In genomic region chr19:18675779-18676178, GRCh38 we compare ENCODE assay signal across 12 cellular contexts. TPM values are rescaled to one million over a fixed set of nuclear protein-coding genes. Genes with fewer than 3 reads are reported as not detected.
DNase-seq lines count a peak whose midpoint lies in the region; ATAC-seq, FAIRE-seq and TF ChIP-seq lines count a peak whose summit lies in the region.
"Had no signal": no experiment of that assay in that cellular context is flagged by ENCODE, and none has a peak within 500 bp of the region (broad histone marks: within the 10 kb centered on the region; RNA-seq: fewer than 3 reads in every experiment).

No MANE protein-coding gene starts in this region.

- POLR2A ChIA-PET in endothelial cell of umbilical vein (lab: Charles Lee), result no interaction called here

- no peaks in the 10 kb centered on the region for H3K9me3 Mint-ChIP-seq in activated naive CD4-positive, alpha-beta T cell treated with anti-CD3 and anti-CD28 coated beads for 36 hours
- H3K9me3 Mint-ChIP-seq: activated naive CD4-positive, alpha-beta T cell treated with anti-CD3 and anti-CD28 coated beads, Interleukin-2, amount 50 U/mL, for 24 hours had no signal

- CTCF ChIA-PET in activated naive CD4-positive, alpha-beta T cell treated with anti-CD3 and anti-CD28 coated beads for 36 hours (lab: Charles Lee), result interaction anchor here (0.7 to 1.7 kb wide), 3 partner anchors 82 to 205 kb away, joined by 3 to 5 read pairs (median 4); no protein-coding TSS in a partner anchor
- CTCF ChIA-PET in endothelial cell of umbilical vein (lab: Charles Lee), result interaction anchor here (0.6 to 2.3 kb wide), 6 partner anchors 29 to 205 kb away, joined by 3 to 21 read pairs (median 6); no protein-coding TSS in a partner anchor

- H3K27ac ChIP-seq in RWPE2 (ENCODE audit: poor library complexity, severe bottlenecking) (no peak overlapping the region), endothelial cell of umbilical vein (ENCODE audit: insufficient read depth, low read depth, low read length) (no peak overlapping the region), smooth muscle cell (ENCODE audit: low read depth) (no peak overlapping the region)
- H3K27ac ChIP-seq: SK-N-MC had no signal

- ATAC-seq in RWPE2 (ENCODE audit: low read depth) (no peak), GM21723 (IDR thresholded peaks at IDR 0.05; ENCODE audit: unreplicated experiment) (no peak), esophagus mucosa (no peak)

- no peaks in the 10 kb centered on the region for H3K9me3 ChIP-seq in RWPE2 (ENCODE audit: severe bottlenecking)
- H3K9me3 ChIP-seq in endothelial cell of umbilical vein (replicated peaks; ENCODE audit: control insufficient read depth, insufficient read depth, low read length), result no peaks in the 10 kb centered on the region
- no peaks in the 10 kb centered on the region for H3K9me3 ChIP-seq in smooth muscle cell (replicated peaks; ENCODE audit: low read depth)

- intact Hi-C loops in activated naive CD4-positive, alpha-beta T cell treated with anti-CD3 and anti-CD28 coated beads for 36 hours (cut with micrococcal nuclease), result loop anchor here (5.0 kb wide), 1 partner anchor 203 kb away; no protein-coding TSS in a partner anchor
- intact Hi-C loops in endothelial cell of umbilical vein (cut with micrococcal nuclease), result loop anchor here (1.0 to 5.0 kb wide), 3 partner anchors 81 to 223 kb away; no protein-coding TSS in a partner anchor

- H3K9me1 ChIP-seq in endothelial cell of umbilical vein (replicated peaks; ENCODE audit: control insufficient read depth, extremely low read depth, insufficient read depth, low read length), result no peaks in the 10 kb centered on the region

- H3K4me1 ChIP-seq in RWPE2 (ENCODE audit: insufficient read depth, poor library complexity, severe bottlenecking), result peaks cover 15% of the 10 kb centered on the region
- H3K4me1 ChIP-seq in endothelial cell of umbilical vein (ENCODE audit: control insufficient read depth, extremely low read depth, insufficient read depth, low read length), result peaks cover 17% of the 10 kb centered on the region
- H3K4me1 ChIP-seq in smooth muscle cell (ENCODE audit: low read depth), result peaks cover 12% of the 10 kb centered on the region

- no TSS peak for BruUV-seq in endothelial cell of umbilical vein (replicated peaks; lab: Mats Ljungman, UMichigan)

- H3K4me3 ChIP-seq in RWPE2 (ENCODE audit: severe bottlenecking), result no peak overlapping the region
- H3K4me3 ChIP-seq in endothelial cell of umbilical vein (replicated peaks in 1 of 3; ENCODE audit: insufficient read depth in 1 of 3, low read depth in 1 of 3, low read length in 3 of 3), result no peak overlapping the region
- no peak overlapping the region for H3K4me3 ChIP-seq in smooth muscle cell
- H3K4me3 ChIP-seq: SK-N-MC had no signal

- H3K27me3 ChIP-seq in RWPE2 (ENCODE audit: insufficient read depth, poor library complexity, severe bottlenecking), result no peaks in the 10 kb centered on the region
- H3K27me3 ChIP-seq in endothelial cell of umbilical vein (ENCODE audit: control insufficient read depth in 2 of 2, insufficient read depth in 2 of 2, low read length in 2 of 2), result no peaks in the 10 kb centered on the region
- H3K27me3 ChIP-seq in smooth muscle cell (ENCODE audit: low read depth), result no peaks in the 10 kb centered on the region

- no peaks in the 10 kb centered on the region for H4K20me1 ChIP-seq in endothelial cell of umbilical vein (replicated peaks; ENCODE audit: control insufficient read depth, extremely low read depth, insufficient read depth, low read length)
- H4K20me1 ChIP-seq in smooth muscle cell (ENCODE audit: low read depth), result no peaks in the 10 kb centered on the region

- H3K4me2 ChIP-seq in endothelial cell of umbilical vein (ENCODE audit: insufficient read depth, low read length) (no peak overlapping the region), smooth muscle cell (no peak overlapping the region)

- no peak overlapping the region for H3K27ac Mint-ChIP-seq in activated naive CD4-positive, alpha-beta T cell treated with anti-CD3 and anti-CD28 coated beads for 36 hours
- H3K27ac Mint-ChIP-seq: activated naive CD4-positive, alpha-beta T cell treated with anti-CD3 and anti-CD28 coated beads, Interleukin-2, amount 50 U/mL, for 24 hours had no signal

- peak; percentile 32 for TF ChIP-seq CTCF in RWPE2 (IDR thresholded peaks at IDR 0.05; ENCODE audit: poor library complexity, severe bottlenecking)
- peak; percentile 33 to 38 for TF ChIP-seq CTCF in endothelial cell of umbilical vein (IDR thresholded peaks at IDR 0.05; ENCODE audit: extremely low read depth in 1 of 2, insufficient read depth in 1 of 2, low read depth in 1 of 2, low read length in 2 of 2)
- peak; percentile 45 for TF ChIP-seq CTCF in smooth muscle cell (IDR thresholded peaks at IDR 0.05; ENCODE audit: borderline replicate concordance, insufficient read depth, poor library complexity, severe bottlenecking)

- FAIRE-seq in endothelial cell of umbilical vein (lab: Jason Lieb, UNC), result peak; percentile 44

- no peaks in the 10 kb centered on the region for H3K27me3 Mint-ChIP-seq in activated naive CD4-positive, alpha-beta T cell treated with anti-CD3 and anti-CD28 coated beads for 36 hours (ENCODE audit: low read depth)
- H3K27me3 Mint-ChIP-seq: activated naive CD4-positive, alpha-beta T cell treated with anti-CD3 and anti-CD28 coated beads, Interleukin-2, amount 50 U/mL, for 24 hours had no signal

- peak; percentile 50 for DNase-seq in activated naive CD4-positive, alpha-beta T cell treated with anti-CD3 and anti-CD28 coated beads for 36 hours
- DNase-seq in activated naive CD4-positive, alpha-beta T cell treated with Interleukin-2 at 50 U/mL for 16 hours, result no peak
- DNase-seq in RWPE2 (ENCODE audit: low spot score) (no peak), endothelial cell of umbilical vein (ENCODE audit: low read depth, low spot score) (no peak), smooth muscle cell (lab: John Stamatoyannopoulos, UW; ENCODE audit: unreplicated experiment) (no peak), DMS153 treated with DMSO at 0.1 percent for 48 hours (lab: John Stamatoyannopoulos, UW; ENCODE audit: unreplicated experiment) (no peak)
- DNase-seq: islet precursor cell; stimulated activated CD4-positive, alpha-beta T cell treated with anti-CD3 and anti-CD28 coated beads, Interleukin-1b, Interleukin-23, amount 100 ng/mL, for 48 hours had no signal

- H3K4me1 Mint-ChIP-seq in activated naive CD4-positive, alpha-beta T cell treated with anti-CD3 and anti-CD28 coated beads for 36 hours (ENCODE audit: low read depth), result no peaks in the 10 kb centered on the region
- H3K4me1 Mint-ChIP-seq: activated naive CD4-positive, alpha-beta T cell treated with anti-CD3 and anti-CD28 coated beads, Interleukin-2, amount 50 U/mL, for 24 hours had no signal

- no peak overlapping the region for H3K9ac ChIP-seq in endothelial cell of umbilical vein (replicated peaks; ENCODE audit: extremely low read depth, insufficient read depth, low read length)
- H3K9ac ChIP-seq in smooth muscle cell (ENCODE audit: low read depth), result no peak overlapping the region

- 72% methylated on average over 5 of the region's 5 CpGs for WGBS in smooth muscle cell (ENCODE audit: low lambda C conversion rate)

- dilution Hi-C loops in endothelial cell of umbilical vein (cut with MboI; ENCODE audit: extremely low pct_ligation_motif_present, low sequenced_read_pairs), result no loop called here

- no peak overlapping the region for H2AFZ ChIP-seq in endothelial cell of umbilical vein (ENCODE audit: low read depth, low read length)
- H2AFZ ChIP-seq in smooth muscle cell (ENCODE audit: low read depth), result no peak overlapping the region

- H3K36me3 Mint-ChIP-seq in activated naive CD4-positive, alpha-beta T cell treated with anti-CD3 and anti-CD28 coated beads for 36 hours (ENCODE audit: low read depth), result no peaks in the 10 kb centered on the region
- H3K36me3 Mint-ChIP-seq: activated naive CD4-positive, alpha-beta T cell treated with anti-CD3 and anti-CD28 coated beads, Interleukin-2, amount 50 U/mL, for 24 hours had no signal

- peaks cover 18% of the 10 kb centered on the region for H3F3A ChIP-seq in smooth muscle cell (ENCODE audit: low read depth)

- H3K79me2 ChIP-seq in endothelial cell of umbilical vein (ENCODE audit: control insufficient read depth, insufficient read depth, low read length) (no peaks in the 10 kb centered on the region), smooth muscle cell (ENCODE audit: low read depth) (no peaks in the 10 kb centered on the region)

- no peaks in the 10 kb centered on the region for H3K36me3 ChIP-seq in RWPE2 (ENCODE audit: low read depth)
- no peaks in the 10 kb centered on the region for H3K36me3 ChIP-seq in endothelial cell of umbilical vein (ENCODE audit: control insufficient read depth in 2 of 2, extremely low read depth in 1 of 2, insufficient read depth in 2 of 2, low read length in 2 of 2)
- H3K36me3 ChIP-seq in smooth muscle cell (ENCODE audit: low read depth), result no peaks in the 10 kb centered on the region

- no peak overlapping the region for H3K4me3 Mint-ChIP-seq in activated naive CD4-positive, alpha-beta T cell treated with anti-CD3 and anti-CD28 coated beads for 36 hours
- H3K4me3 Mint-ChIP-seq: activated naive CD4-positive, alpha-beta T cell treated with anti-CD3 and anti-CD28 coated beads, Interleukin-2, amount 50 U/mL, for 24 hours had no signal

- TF ChIP-seq POLR2A in endothelial cell of umbilical vein (IDR thresholded peaks at IDR 0.05; ENCODE audit: low read depth, low read length), result no peak

RNA-seq across cellular contexts. Expression of gene CRTC1, which starts 7.7 kb away (rescaled TPM):
- 1 to 10 TPM; 4.0 to 4.2 TPM for total RNA-seq in activated naive CD4-positive, alpha-beta T cell treated with anti-CD3 and anti-CD28 coated beads for 36 hours
- total RNA-seq in endothelial cell of umbilical vein (10.3 and 11.4 TPM in 2 replicates), smooth muscle cell (1.0 and 1.6 TPM in 2 replicates), esophagus mucosa (4.0 TPM)
- polyA plus RNA-seq in endothelial cell of umbilical vein (4.2 and 5.8 TPM in 2 replicates), smooth muscle cell (3.1 and 3.5 TPM in 2 replicates)
- 1.6 and 2.1 TPM in 2 replicates for polyA plus RNA-seq in endothelial cell of umbilical vein (2011; cell fraction: cytosol; rRNA removed)
- 17.3 and 19.1 TPM in 2 replicates for polyA plus RNA-seq in endothelial cell of umbilical vein (2011; cell fraction: nucleus; rRNA removed)
- 4.9 and 8.4 TPM in 2 replicates for polyA plus RNA-seq in endothelial cell of umbilical vein (2012)
- 2.0 and 2.5 TPM in 2 replicates for polyA minus RNA-seq in endothelial cell of umbilical vein
- 1.2 TPM for polyA minus RNA-seq in endothelial cell of umbilical vein (2011; cell fraction: cytosol; rRNA and poly(A)+ RNA removed)
- 4.4 and 9.6 TPM in 2 replicates for polyA minus RNA-seq in endothelial cell of umbilical vein (2011; cell fraction: nucleus; rRNA and poly(A)+ RNA removed)

RNA-seq across cellular contexts. Expression of gene KLHL26, which starts 39.0 kb away (rescaled TPM):
- total RNA-seq in activated naive CD4-positive, alpha-beta T cell treated with anti-CD3 and anti-CD28 coated beads for 36 hours, result 10 to 100 TPM in 1 of 2 experiments, 1 to 10 TPM in 1; 8.9 to 12.0 TPM
- 6.2 and 6.7 TPM in 2 replicates for total RNA-seq in endothelial cell of umbilical vein
- polyA plus RNA-seq in endothelial cell of umbilical vein, result 2.4 and 2.8 TPM in 2 replicates
- 2.5 and 2.6 TPM in 2 replicates for polyA plus RNA-seq in endothelial cell of umbilical vein (2011; cell fraction: cytosol; rRNA removed)
- polyA plus RNA-seq in endothelial cell of umbilical vein (2011; cell fraction: nucleus; rRNA removed), result 3.8 and 4.1 TPM in 2 replicates
- polyA plus RNA-seq in endothelial cell of umbilical vein (2012), result 2.2 and 3.2 TPM in 2 replicates
- polyA minus RNA-seq in endothelial cell of umbilical vein, result 6.3 and 11.0 TPM in 2 replicates
- 3.1 TPM for polyA minus RNA-seq in endothelial cell of umbilical vein (2011; cell fraction: cytosol; rRNA and poly(A)+ RNA removed)
- polyA minus RNA-seq in endothelial cell of umbilical vein (2011; cell fraction: nucleus; rRNA and poly(A)+ RNA removed), result 4.0 and 6.0 TPM in 2 replicates
- total RNA-seq in smooth muscle cell, result 3.9 and 5.6 TPM in 2 replicates
- polyA plus RNA-seq in smooth muscle cell, result 7.6 and 8.7 TPM in 2 replicates
- 5.6 TPM for total RNA-seq in esophagus mucosa
